ENCODE assay signal across 13 cellular contexts in genomic region chr12:105166736-105167135, GRCh38.
"Had no signal": no experiment of that assay in that cellular context is flagged by ENCODE, and none has a peak within 500 bp of the region (broad histone marks: within the 10 kb centered on the region; RNA-seq: fewer than 3 reads in every experiment).

No MANE protein-coding gene starts in this region.

- H3K27me3 Mint-ChIP-seq: activated CD4-positive, alpha-beta T cell treated with anti-CD3 and anti-CD28 coated beads for 36 hours; activated CD8-positive, alpha-beta T cell treated with anti-CD3 and anti-CD28 coated beads for 36 hours; activated naive CD8-positive, alpha-beta T cell; stimulated activated memory B cell treated with anti-CD40 and anti-IgM and Interleukin-4, amounts not matched to agents 10 μg/mL and 1 μg/mL and 100 μg/mL, for 72 hours had no signal

- H3K36me3 Mint-ChIP-seq: activated naive CD8-positive, alpha-beta T cell had no signal

- ATAC-seq: activated CD4-positive, alpha-beta T cell treated with anti-CD3 and anti-CD28 coated beads for 36 hours; activated CD8-positive, alpha-beta T cell treated with anti-CD3 and anti-CD28 coated beads for 36 hours; lower lobe of right lung; right cardiac atrium; stimulated activated memory B cell treated with anti-CD40 and anti-IgM and Interleukin-4, amounts not matched to agents 10 μg/mL and 1 μg/mL and 100 μg/mL, for 72 hours had no signal

- H3K27ac ChIP-seq: breast epithelium, lower lobe of right lung, neutrophil, spleen had no signal

- H3K4me3 Mint-ChIP-seq: activated CD4-positive, alpha-beta T cell treated with anti-CD3 and anti-CD28 coated beads for 36 hours; activated CD8-positive, alpha-beta T cell treated with anti-CD3 and anti-CD28 coated beads for 36 hours; activated naive CD8-positive, alpha-beta T cell; stimulated activated memory B cell treated with anti-CD40 and anti-IgM and Interleukin-4, amounts not matched to agents 10 μg/mL and 1 μg/mL and 100 μg/mL, for 72 hours had no signal

- H3K9me3 ChIP-seq: breast epithelium, lower lobe of right lung, neutrophil, spleen had no signal

- DNase-seq: activated CD4-positive, alpha-beta T cell treated with anti-CD3 and anti-CD28 coated beads for 36 hours; activated CD8-positive, alpha-beta T cell treated with anti-CD3 and anti-CD28 coated beads for 36 hours; aorta; lower lobe of right lung; midbrain; right cardiac atrium; spleen; stimulated activated CD4-positive, alpha-beta T cell treated with anti-CD3 and anti-CD28 coated beads, Interleukin-1b, Interleukin-23, amount 100 ng/mL, for 48 hours; T-helper 9 cell had no signal

- H3K4me3 ChIP-seq: breast epithelium, lower lobe of right lung, spleen had no signal

- H3K9me3 Mint-ChIP-seq: activated CD8-positive, alpha-beta T cell treated with anti-CD3 and anti-CD28 coated beads for 36 hours; stimulated activated memory B cell treated with anti-CD40 and anti-IgM and Interleukin-4, amounts not matched to agents 10 μg/mL and 1 μg/mL and 100 μg/mL, for 72 hours had no signal

- H3K4me1 ChIP-seq: breast epithelium, lower lobe of right lung, spleen had no signal

- H3K27ac Mint-ChIP-seq: activated CD4-positive, alpha-beta T cell treated with anti-CD3 and anti-CD28 coated beads for 36 hours; activated CD8-positive, alpha-beta T cell treated with anti-CD3 and anti-CD28 coated beads for 36 hours; activated naive CD8-positive, alpha-beta T cell; stimulated activated memory B cell treated with anti-CD40 and anti-IgM and Interleukin-4, amounts not matched to agents 10 μg/mL and 1 μg/mL and 100 μg/mL, for 72 hours had no signal

- H3K27me3 ChIP-seq: breast epithelium, neutrophil, spleen had no signal
